11 cellular contexts compared by ENCODE assay signal in the genomic region with DNA sequence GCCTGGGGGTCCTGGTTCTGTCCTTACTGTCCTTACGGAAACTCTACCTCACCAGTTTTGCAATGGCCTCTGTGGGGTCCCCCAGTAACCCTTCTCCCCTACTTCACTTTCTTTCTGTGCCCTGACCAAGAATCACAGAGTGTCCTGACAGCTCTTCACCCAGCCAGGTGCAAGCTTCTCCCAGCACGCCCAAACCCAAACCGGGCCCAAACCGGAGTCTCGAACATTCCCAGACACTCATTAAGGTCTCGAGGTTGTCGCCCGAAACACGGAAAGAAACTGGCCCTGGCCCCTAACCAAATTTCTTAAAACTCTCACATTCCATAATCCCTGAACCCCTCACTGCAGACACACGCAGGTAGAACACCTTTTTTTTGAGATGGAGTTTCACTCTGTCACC. TPM values are rescaled to one million over a fixed set of nuclear protein-coding genes. Genes with fewer than 3 reads are reported as not detected.
"Had no signal": no experiment of that assay in that cellular context is flagged by ENCODE, and none has a peak within 500 bp of the region (broad histone marks: within the 10 kb centered on the region; RNA-seq: fewer than 3 reads in every experiment).

No MANE protein-coding gene starts in this region.

- H3K27ac Mint-ChIP-seq: HFFc6 had no signal

- H3K27ac ChIP-seq: HL-60 had no signal

- H3K36me3 ChIP-seq: HAP-1 had no signal

- H3K4me3 ChIP-seq: HAP-1, K562 had no signal

- DNase-seq: GOT3, H7, HFFc6, KG1 had no signal

- H3K4me3 Mint-ChIP-seq: HFFc6 had no signal

- H3K9me3 ChIP-seq: HAP-1 had no signal

- ATAC-seq: HCT116, HepG2, K562 had no signal

RNA-seq across cellular contexts. Expression of gene TRIML1, which starts 19.1 kb away (rescaled TPM):
- total RNA-seq: H4, H7, HepG2, HFFc6, HT1080, K562 had no signal
- polyA plus RNA-seq: HepG2 had no signal

RNA-seq across cellular contexts. Expression of gene TRIML2, which starts 48.9 kb away (rescaled TPM):
- total RNA-seq: HepG2, K562 had no signal
- polyA plus RNA-seq: HepG2 had no signal
